Comparison of ENCODE assay signal across 8 cellular contexts in genomic region chr11:134252539-134253188, GRCh38. TPM values are rescaled to one million over a fixed set of nuclear protein-coding genes. Genes with fewer than 3 reads are reported as not detected.
A peak's percentile ranks its signal among the peaks of the same experiment; 100 is the strongest.
DNase-seq lines count a peak whose midpoint lies in the region; ATAC-seq and TF ChIP-seq lines count a peak whose summit lies in the region.

No MANE protein-coding gene starts in this region.

- peak overlapping the region; percentile 94 for H3K56ac ChIP-seq in mesendoderm (ENCODE audit: low read length)

- peak overlapping the region; percentile 93 for H3K4me3 ChIP-seq in AG10803 (ENCODE audit: low read length)
- H3K4me3 ChIP-seq in colonic mucosa: peak overlapping the region; percentile 90
- peak overlapping the region; percentile 91 for H3K4me3 ChIP-seq in mesendoderm (ENCODE audit: low read length)

- DNase-seq in AG10803 (ENCODE audit: low read depth): peak; percentile 47
- DNase-seq in RPMI8226: peak; percentile 11
- DNase-seq in colonic mucosa: peak; percentile 42
- no peak for DNase-seq in mesendoderm
- no peak for DNase-seq in type B pancreatic cell (ENCODE audit: extremely low spot score, unreplicated experiment)

- H3K4ac ChIP-seq in mesendoderm (ENCODE audit: low read depth, low read length): peak overlapping the region; percentile 22

- H3K27me3 ChIP-seq in colonic mucosa (no peaks in the 10 kb centered on the region), mesendoderm (ENCODE audit: insufficient read depth, low read length, poor library complexity) (no peaks in the 10 kb centered on the region)

- no peak overlapping the region for H3K18ac ChIP-seq in mesendoderm (ENCODE audit: low read length)

- peak overlapping the region; percentile 63 for H3K27ac ChIP-seq in colonic mucosa
- no peak overlapping the region for H3K27ac ChIP-seq in mesendoderm (ENCODE audit: low read depth, low read length)

- no peak overlapping the region for H2BK5ac ChIP-seq in mesendoderm (ENCODE audit: low read length)

- H4K5ac ChIP-seq in mesendoderm (ENCODE audit: low read length): no peak overlapping the region

- peak overlapping the region; percentile 24 for H3K27ac Mint-ChIP-seq in type B pancreatic cell

- H3K4me3 Mint-ChIP-seq in type B pancreatic cell: peak overlapping the region; percentile 97

- no peak overlapping the region for H2AK5ac ChIP-seq in mesendoderm (ENCODE audit: low read length)

- TF ChIP-seq CTCF in AG10803 (conservative IDR thresholded peaks at IDR 0.05; ENCODE audit: low read length) (no peak), colonic mucosa (IDR thresholded peaks at IDR 0.05) (no peak), type B pancreatic cell (conservative IDR thresholded peaks at IDR 0.05) (no peak)

- H3K79me1 ChIP-seq in mesendoderm (ENCODE audit: low read length): no peaks in the 10 kb centered on the region

- intact Hi-C loops in colonic mucosa (cut with DNase I): no loop called here

- H2BK15ac ChIP-seq in mesendoderm (replicated peaks; ENCODE audit: low read depth): no peak overlapping the region

- no peaks in the 10 kb centered on the region for H3K27me3 Mint-ChIP-seq in type B pancreatic cell

- no peaks in the 10 kb centered on the region for H3K9me3 ChIP-seq in colonic mucosa

- no peak overlapping the region for H4K8ac ChIP-seq in mesendoderm (ENCODE audit: low read depth, low read length)

- WGBS in mesendoderm (ENCODE audit: extremely low coverage, insufficient coverage, low lambda C conversion rate): no CpG with 5 or more reads among the region's 22 CpGs

- ATAC-seq in GM19023 (IDR thresholded peaks at IDR 0.05; ENCODE audit: unreplicated experiment): peak; percentile 32
- ATAC-seq in HG03159 (IDR thresholded peaks at IDR 0.05; ENCODE audit: unreplicated experiment): peak; percentile 24
- ATAC-seq in HG02571 (IDR thresholded peaks at IDR 0.05; ENCODE audit: unreplicated experiment): no peak

- H3K36me3 ChIP-seq in colonic mucosa (no peaks in the 10 kb centered on the region), mesendoderm (ENCODE audit: control insufficient read depth, insufficient read depth, low read length) (peaks cover 2% of the 10 kb centered on the region)

- no peaks in the 10 kb centered on the region for H3K9me3 Mint-ChIP-seq in type B pancreatic cell

- no peak overlapping the region for H3K23ac ChIP-seq in mesendoderm (ENCODE audit: low read length)

- H3K4me1 ChIP-seq in colonic mucosa: peaks cover 6% of the 10 kb centered on the region
- peaks cover 2% of the 10 kb centered on the region for H3K4me1 ChIP-seq in mesendoderm (ENCODE audit: control insufficient read depth, low read depth, low read length)

- no peaks in the 10 kb centered on the region for H3K79me2 ChIP-seq in mesendoderm (ENCODE audit: control insufficient read depth, insufficient read depth, low read length)

- H3K36me3 Mint-ChIP-seq in type B pancreatic cell: peaks cover 6% of the 10 kb centered on the region

- peaks cover 15% of the 10 kb centered on the region for H3K4me1 Mint-ChIP-seq in type B pancreatic cell (ENCODE audit: unreplicated experiment)

- H3K9ac ChIP-seq in colonic mucosa (ENCODE audit: low read depth in 2 of 2, low read length in 2 of 2): peak overlapping the region; percentile 38 to 95
- peak overlapping the region; percentile 80 for H3K9ac ChIP-seq in mesendoderm (ENCODE audit: low read length)

- peak overlapping the region; percentile 95 for H3K4me2 ChIP-seq in mesendoderm (ENCODE audit: low read length)

- H2BK120ac ChIP-seq in mesendoderm (ENCODE audit: low read depth, low read length): no peak overlapping the region

RNA-seq across cellular contexts. Expression of gene THYN1, which starts 0.5 kb away (rescaled TPM):
- total RNA-seq in colonic mucosa: 10 to 100 TPM; 36.5 to 38.2 TPM
- 61.5 TPM for polyA plus RNA-seq in mesendoderm (2013, experiment 1 of 2)
- polyA plus RNA-seq in mesendoderm (2013, experiment 2 of 2): 64.1 TPM
- total RNA-seq in type B pancreatic cell (ENCODE audit: low replicate concordance): 28.7 and 44.3 TPM in 2 replicates

RNA-seq across cellular contexts. Expression of gene ACAD8, which starts 0.7 kb away (rescaled TPM):
- 10 to 100 TPM; 27.5 to 30.2 TPM for total RNA-seq in colonic mucosa
- 13.5 TPM for polyA plus RNA-seq in mesendoderm (2013, experiment 1 of 2)
- 14.4 TPM for polyA plus RNA-seq in mesendoderm (2013, experiment 2 of 2)
- total RNA-seq in type B pancreatic cell (ENCODE audit: low replicate concordance): 26.4 and 29.8 TPM in 2 replicates

RNA-seq across cellular contexts. Expression of gene GLB1L3, which starts 23.5 kb away (rescaled TPM):
- total RNA-seq in colonic mucosa (under 1 TPM in 1 of 2 donors, not detected in 1; 0.15 TPM), type B pancreatic cell (ENCODE audit: low replicate concordance) (not detected in 2 replicates)
- polyA plus RNA-seq in mesendoderm (2013, experiment 1 of 2): 11.5 TPM
- 12.2 TPM for polyA plus RNA-seq in mesendoderm (2013, experiment 2 of 2)

RNA-seq across cellular contexts. Expression of gene VPS26B, which starts 28.2 kb away (rescaled TPM):
- total RNA-seq in colonic mucosa: 10 to 100 TPM; 41.4 to 47.4 TPM
- 15.2 TPM for polyA plus RNA-seq in mesendoderm (2013, experiment 1 of 2)
- polyA plus RNA-seq in mesendoderm (2013, experiment 2 of 2): 14.9 TPM
- total RNA-seq in type B pancreatic cell (ENCODE audit: low replicate concordance): 32.5 and 43.6 TPM in 2 replicates

RNA-seq across cellular contexts. Expression of gene NCAPD3, which starts 28.9 kb away (rescaled TPM):
- total RNA-seq in colonic mucosa: 10 to 100 TPM; 12.9 to 45.0 TPM
- 24.9 TPM for polyA plus RNA-seq in mesendoderm (2013, experiment 1 of 2)
- polyA plus RNA-seq in mesendoderm (2013, experiment 2 of 2): 24.8 TPM
- 18.0 and 33.9 TPM in 2 replicates for total RNA-seq in type B pancreatic cell (ENCODE audit: low replicate concordance)

Comparison
In these comparisons a context has a peak if more than half of its experiments do, and no peak if none do; other contexts are left out.
1. DNase-seq: peak in AG10803 (single experiment), RPMI8226 (single experiment) and colonic mucosa (single experiment); none in mesendoderm (single experiment) and type B pancreatic cell (single experiment).
2. Peak in every context shown above with its lines, with median percentiles within 50 percentile points of each other: H3K4me3 ChIP-seq.